ENCODE assay signal across 15 cellular contexts in genomic region chr17:79000396-79001189, GRCh38. TPM values are rescaled to one million over a fixed set of nuclear protein-coding genes. Genes with fewer than 3 reads are reported as not detected.
DNase-seq lines count a peak whose midpoint lies in the region; ATAC-seq and TF ChIP-seq lines count a peak whose summit lies in the region.
"Had no signal": no experiment of that assay in that cellular context is flagged by ENCODE, and none has a peak within 500 bp of the region (broad histone marks: within the 10 kb centered on the region; RNA-seq: fewer than 3 reads in every experiment).

No MANE protein-coding gene starts in this region.

- WGBS in right lobe of liver (ENCODE audit: insufficient coverage, low coverage, low lambda C conversion rate, missing lambda C conversion rate) = 83% methylated on average over 3 of the region's 25 CpGs
- WGBS in suprapubic skin = 83% methylated on average over 22 of the region's 25 CpGs

- H3K27me3 ChIP-seq in right lobe of liver (no peaks in the 10 kb centered on the region), suprapubic skin (no peaks in the 10 kb centered on the region)
- H3K27me3 ChIP-seq: tibial nerve had no signal

- H3K4me1 ChIP-seq in right lobe of liver = peaks cover 0 to 3% (median 0%) of the 10 kb centered on the region in 4 donors
- peaks cover 43% of the 10 kb centered on the region for H3K4me1 ChIP-seq in suprapubic skin

- H3K36me3 ChIP-seq in right lobe of liver (peaks cover 0 to 23% (median 2%) of the 10 kb centered on the region in 4 donors), suprapubic skin (peaks cover 28% of the 10 kb centered on the region)

- TF ChIP-seq CTCF in right lobe of liver (IDR thresholded peaks at IDR 0.05) (no peak), suprapubic skin (IDR thresholded peaks at IDR 0.05) (no peak)

- ATAC-seq in right lobe of liver (no peak), GM21529 (IDR thresholded peaks at IDR 0.05; ENCODE audit: unreplicated experiment) (no peak), HG02798 (IDR thresholded peaks at IDR 0.05; ENCODE audit: poor library complexity, unreplicated experiment) (no peak)

- H3K4me3 ChIP-seq in right lobe of liver = no peak overlapping the region
- H3K4me3 ChIP-seq in suprapubic skin = no peak overlapping the region
- H3K4me3 ChIP-seq: tibial nerve had no signal

- no peaks in the 10 kb centered on the region for H3K9me3 ChIP-seq in right lobe of liver
- no peaks in the 10 kb centered on the region for H3K9me3 ChIP-seq in suprapubic skin
- H3K9me3 ChIP-seq: tibial nerve had no signal

- DNase-seq in activated T-cell treated with anti-CD3 and anti-CD28 coated beads, Interleukin-2, amount 50 U/mL, for 1 hour = peak; percentile 6
- DNase-seq in activated T-cell treated with anti-CD3 and anti-CD28 coated beads for 4 hours (no peak), NCI-H69 (lab: John Stamatoyannopoulos, UW) (peak; percentile 64), right lobe of liver (peak; percentile 18 to 42 (median 37)), suprapubic skin (ENCODE audit: low spot score in 2 of 2) (peak; percentile 59 to 71), NOMO-1 treated with DMSO at 0.1 percent for 48 hours (lab: John Stamatoyannopoulos, UW; ENCODE audit: unreplicated experiment) (no peak)
- DNase-seq: activated gamma-delta T cell treated with Interleukin-2 at 50 U/mL for 16 hours; effector memory CD4-positive, alpha-beta T cell; NCI-H1105; NCI-H510A treated with DMSO at 0.1 percent for 48 hours; OCI-M1; stimulated activated CD4-positive, alpha-beta T cell treated with anti-CD3 and anti-CD28 coated beads, Interleukin-15, amount 100 ng/mL, for 24 hours had no signal

- H3K27ac ChIP-seq in right lobe of liver (no peak overlapping the region), suprapubic skin (no peak overlapping the region)
- H3K27ac ChIP-seq: tibial nerve had no signal

- TF ChIP-seq EP300 in suprapubic skin (IDR thresholded peaks at IDR 0.05) = no peak

- intact Hi-C loops in right lobe of liver (cut with DNase I) = no loop called here

- no peak for TF ChIP-seq POLR2A in right lobe of liver (IDR thresholded peaks at IDR 0.05)
- TF ChIP-seq POLR2A in suprapubic skin (IDR thresholded peaks at IDR 0.05) = no peak

RNA-seq across cellular contexts. Expression of gene CANT1, which starts 9.0 kb away (rescaled TPM):
- total RNA-seq in right lobe of liver = 10 to 100 TPM; 15.6 to 26.3 (median 18.7) TPM
- total RNA-seq in suprapubic skin = 10 to 100 TPM; 21.8 to 37.4 (median 30.1) TPM

RNA-seq across cellular contexts. Expression of gene LGALS3BP, which starts 20.9 kb away (rescaled TPM):
- total RNA-seq in right lobe of liver (100 to 1,000 TPM in 4 of 6 experiments, 10 to 100 TPM in 2; 82.8 to 257 (median 121) TPM), suprapubic skin (100 to 1,000 TPM in 2 of 4 donors, 10 to 100 TPM in 2; 70.2 to 162 (median 105) TPM)

RNA-seq across cellular contexts. Expression of gene C1QTNF1, which starts 23.4 kb away (rescaled TPM):
- total RNA-seq in right lobe of liver (10 to 100 TPM in 5 of 6 experiments, 1 to 10 TPM in 1; 9.8 to 40.2 (median 26.2) TPM), suprapubic skin (10 to 100 TPM; 15.7 to 38.1 (median 23.5) TPM)

Comparison
In these comparisons a context has a peak if more than half of its experiments do, and no peak if none do; other contexts are left out.
1. DNase-seq: peak in activated T-cell treated with anti-CD3 and anti-CD28 coated beads, Interleukin-2, amount 50 U/mL, for 1 hour (single experiment), NCI-H69 (single experiment), right lobe of liver (3 of 3) and suprapubic skin (2 of 2); none in activated T-cell treated with anti-CD3 and anti-CD28 coated beads for 4 hours (single experiment) and NOMO-1 treated with DMSO at 0.1 percent for 48 hours (single experiment).